13 cellular contexts compared by ENCODE assay signal in the genomic region with DNA sequence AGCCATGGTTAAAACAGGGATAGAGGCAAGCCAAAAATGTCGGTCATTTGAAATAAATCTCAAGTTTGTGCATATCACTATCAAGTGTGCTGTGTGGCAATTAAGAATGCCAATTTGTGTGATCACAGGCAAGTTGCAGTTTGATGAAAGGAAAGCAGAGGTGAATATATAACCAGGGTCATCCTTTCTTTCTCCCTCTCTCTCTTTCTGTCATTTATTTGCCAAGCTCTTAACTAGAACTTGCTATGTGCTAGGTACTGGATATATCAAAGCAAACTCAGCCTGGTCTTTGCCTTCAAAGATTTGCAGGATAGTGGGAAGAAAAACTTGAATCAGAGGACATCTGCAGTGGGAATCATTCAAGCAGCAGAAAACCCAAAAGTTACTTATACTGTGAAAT. TPM values are rescaled to one million over a fixed set of nuclear protein-coding genes. Genes with fewer than 3 reads are reported as not detected.
"Had no signal": no experiment of that assay in that cellular context is flagged by ENCODE, and none has a peak within 500 bp of the region (broad histone marks: within the 10 kb centered on the region; RNA-seq: fewer than 3 reads in every experiment).

No MANE protein-coding gene starts in this region.

- H3K4me3 ChIP-seq: colonic mucosa, gastroesophageal sphincter, lower lobe of right lung, mucosa of descending colon had no signal

- H3K4me3 Mint-ChIP-seq: activated CD4-positive, alpha-beta T cell treated with anti-CD3 and anti-CD28 coated beads, Interleukin-2, amount 10 ng/mL, durations not matched to agents 7 days and 5 days; nephron progenitor cell; WTC11 had no signal

- H3K9me3 Mint-ChIP-seq: activated CD4-positive, alpha-beta T cell treated with anti-CD3 and anti-CD28 coated beads, Interleukin-2, amount 10 ng/mL, durations not matched to agents 7 days and 5 days; activated naive CD4-positive, alpha-beta T cell treated with anti-CD3 and anti-CD28 coated beads, Interleukin-2, amount 50 U/mL, for 24 hours; nephron progenitor cell; WTC11 had no signal

- H3K36me3 Mint-ChIP-seq: activated naive CD4-positive, alpha-beta T cell treated with anti-CD3 and anti-CD28 coated beads, Interleukin-2, amount 50 U/mL, for 24 hours; WTC11 had no signal

- H3K36me3 ChIP-seq: colonic mucosa, lower lobe of right lung had no signal

- H3K9me3 ChIP-seq: colonic mucosa, gastroesophageal sphincter, lower lobe of right lung, mucosa of descending colon had no signal

- H3K27ac Mint-ChIP-seq: activated naive CD4-positive, alpha-beta T cell treated with anti-CD3 and anti-CD28 coated beads, Interleukin-2, amount 50 U/mL, for 24 hours; nephron progenitor cell; WTC11 had no signal

- H3K4me1 ChIP-seq: colonic mucosa, gastroesophageal sphincter had no signal

- DNase-seq: activated CD4-positive, alpha-beta T cell treated with anti-CD3 and anti-CD28 coated beads, Interleukin-2, amount 10 ng/mL, durations not matched to agents 7 days and 5 days; activated CD8-positive, alpha-beta memory T cell treated with anti-CD3 and anti-CD28 coated beads for 24 hours; activated effector memory CD4-positive, alpha-beta T cell treated with Interleukin-2 at 50 U/mL for 16 hours; caudate nucleus; colonic mucosa; effector CD4-positive, alpha-beta T cell; kidney glomerular epithelial cell; lower lobe of right lung; mucosa of descending colon; nephron progenitor cell had no signal

- H3K27me3 Mint-ChIP-seq: activated CD4-positive, alpha-beta T cell treated with anti-CD3 and anti-CD28 coated beads, Interleukin-2, amount 10 ng/mL, durations not matched to agents 7 days and 5 days; activated naive CD4-positive, alpha-beta T cell treated with anti-CD3 and anti-CD28 coated beads, Interleukin-2, amount 50 U/mL, for 24 hours had no signal

- H3K27ac ChIP-seq: colonic mucosa, gastroesophageal sphincter, lower lobe of right lung had no signal

- H3K27me3 ChIP-seq: colonic mucosa, gastroesophageal sphincter had no signal

- ATAC-seq: gastroesophageal sphincter, lower lobe of right lung, mucosa of descending colon, WTC11 had no signal

RNA-seq across cellular contexts. Expression of gene PDCD1LG2, which starts 22.0 kb away (rescaled TPM):
- total RNA-seq: WTC11 had no signal
